ENCODE assay signal across 8 cellular contexts in genomic region chr19:50657672-50658437, GRCh38. TPM values are rescaled to one million over a fixed set of nuclear protein-coding genes. Genes with fewer than 3 reads are reported as not detected.
DNase-seq lines count a peak whose midpoint lies in the region; ATAC-seq, FAIRE-seq and TF ChIP-seq lines count a peak whose summit lies in the region.

No MANE protein-coding gene starts in this region.

- peak; percentile 87 for DNase-seq in CD1c-positive myeloid dendritic cell (ENCODE audit: extremely low spot score)
- peak; percentile 97 for DNase-seq in HEK293T (ENCODE audit: extremely low spot score)
- peak; percentile 99 for DNase-seq in NOMO-1 treated with dmso at 0.1 percent for 144 hours (lab: John Stamatoyannopoulos, UW; ENCODE audit: unreplicated experiment)
- peak; percentile 93 for DNase-seq in activated CD8-positive, alpha-beta memory T cell treated with anti-CD3 and anti-CD28 coated beads, Interleukin-2, amount 50 U/mL, for 48 hours
- peak; percentile 100 for DNase-seq in mesendoderm
- peak; percentile 75 for DNase-seq in stimulated activated CD8-positive, alpha-beta memory T cell treated with anti-CD3 and anti-CD28 coated beads, Interleukin-15, amount 100 ng/mL, for 24 hours (ENCODE audit: low read depth)

- no CpG with 5 or more reads among the region's 39 CpGs for WGBS in mesendoderm (ENCODE audit: extremely low coverage, insufficient coverage, low lambda C conversion rate)

- H4K5ac ChIP-seq in mesendoderm (ENCODE audit: low read length), result no peak overlapping the region

- POLR2A ChIA-PET in HEK293T (lab: Yijun Ruan, JAX), result interaction anchor here (1.0 kb wide), 4 partner anchors 8 to 50 kb away, joined by 3 to 4 read pairs (median 4); partner anchors contain the start of gene C19orf81

- no peak overlapping the region for H3K18ac ChIP-seq in mesendoderm (ENCODE audit: low read length)

- no peak overlapping the region for H4K8ac ChIP-seq in mesendoderm (ENCODE audit: low read depth, low read length)

- H3K36me3 ChIP-seq in mesendoderm (ENCODE audit: control insufficient read depth, insufficient read depth, low read length), result no peaks in the 10 kb centered on the region

- peak overlapping the region; percentile 77 for H3K56ac ChIP-seq in mesendoderm (ENCODE audit: low read length)

- no peak overlapping the region for H2BK5ac ChIP-seq in mesendoderm (ENCODE audit: low read length)

- peak overlapping the region; percentile 60 for H3K4me2 ChIP-seq in mesendoderm (ENCODE audit: low read length)

- peak; percentile 39 for FAIRE-seq in endometrium (lab: Jason Lieb, UNC)

- no peaks in the 10 kb centered on the region for H3K79me2 ChIP-seq in mesendoderm (ENCODE audit: control insufficient read depth, insufficient read depth, low read length)

- no peaks in the 10 kb centered on the region for H3K79me1 ChIP-seq in mesendoderm (ENCODE audit: low read length)

- H3K9ac ChIP-seq in mesendoderm (ENCODE audit: low read length), result peak overlapping the region; percentile 72

- no peak overlapping the region for H2BK120ac ChIP-seq in mesendoderm (ENCODE audit: low read depth, low read length)

- ATAC-seq in HG03342 (IDR thresholded peaks at IDR 0.05; ENCODE audit: unreplicated experiment), result no peak

- no peaks in the 10 kb centered on the region for H3K27me3 ChIP-seq in mesendoderm (ENCODE audit: insufficient read depth, low read length, poor library complexity)

- H3K4ac ChIP-seq in mesendoderm (ENCODE audit: low read depth, low read length), result no peak overlapping the region

- H3K4me1 ChIP-seq in mesendoderm (ENCODE audit: control insufficient read depth, low read depth, low read length), result no peaks in the 10 kb centered on the region

- H3K27ac ChIP-seq in mesendoderm (ENCODE audit: low read depth, low read length), result no peak overlapping the region

- no peak overlapping the region for H2AK5ac ChIP-seq in mesendoderm (ENCODE audit: low read length)

- peak overlapping the region; percentile 40 for H3K4me3 ChIP-seq in mesendoderm (ENCODE audit: low read length)

- no peak overlapping the region for H2BK15ac ChIP-seq in mesendoderm (replicated peaks; ENCODE audit: low read depth)

- H3K23ac ChIP-seq in mesendoderm (ENCODE audit: low read length), result no peak overlapping the region

- CTCF ChIA-PET in HEK293T (lab: Yijun Ruan, JAX), result no interaction called here

TF ChIP-seq in HEK293T, 16 proteins besides CTCF, POLR2A, EP300 and RAD21:
- TF ChIP-seq SP1 (IDR thresholded peaks at IDR 0.05) (peak; percentile 86), LEF1 (IDR thresholded peaks at IDR 0.05; ENCODE audit: borderline replicate concordance) (no peak), FOXK2 (IDR thresholded peaks at IDR 0.05) (no peak), HDGF (IDR thresholded peaks at IDR 0.05; ENCODE audit: borderline replicate concordance) (no peak), SUZ12 (IDR thresholded peaks at IDR 0.05) (no peak), BHLHE40 (IDR thresholded peaks at IDR 0.05; ENCODE audit: borderline replicate concordance) (no peak), TARDBP (IDR thresholded peaks at IDR 0.05) (no peak), ELF4 (IDR thresholded peaks at IDR 0.05) (peak; percentile 27; the same call in 1 of the 2 replicates), PKNOX1 (IDR thresholded peaks at IDR 0.05) (peak; percentile 99), NFRKB (IDR thresholded peaks at IDR 0.05) (no peak), FOXM1 (IDR thresholded peaks at IDR 0.05; ENCODE audit: borderline replicate concordance) (no peak), L3MBTL2 (conservative IDR thresholded peaks at IDR 0.05) (peak; percentile 62; the same call in 1 of the 2 replicates), FOXA1 (IDR thresholded peaks at IDR 0.05) (no peak), CTBP1 (IDR thresholded peaks at IDR 0.05; ENCODE audit: borderline replicate concordance) (no peak), ZNF384 (IDR thresholded peaks at IDR 0.05) (no peak), ARNT (IDR thresholded peaks at IDR 0.05) (no peak)

RNA-seq across cellular contexts. Expression of gene C19orf81, which starts 8.6 kb away (rescaled TPM):
- polyA plus RNA-seq in mesendoderm (2013, experiment 1 of 2), result 3.6 TPM
- 3.6 TPM for polyA plus RNA-seq in mesendoderm (2013, experiment 2 of 2)

RNA-seq across cellular contexts. Expression of gene SYT3, which starts 18.2 kb away (rescaled TPM):
- polyA plus RNA-seq in mesendoderm (2013, experiment 1 of 2), result 1.5 TPM
- 1.3 TPM for polyA plus RNA-seq in mesendoderm (2013, experiment 2 of 2)
